18 cellular contexts compared by ENCODE assay signal in the genomic region with DNA sequence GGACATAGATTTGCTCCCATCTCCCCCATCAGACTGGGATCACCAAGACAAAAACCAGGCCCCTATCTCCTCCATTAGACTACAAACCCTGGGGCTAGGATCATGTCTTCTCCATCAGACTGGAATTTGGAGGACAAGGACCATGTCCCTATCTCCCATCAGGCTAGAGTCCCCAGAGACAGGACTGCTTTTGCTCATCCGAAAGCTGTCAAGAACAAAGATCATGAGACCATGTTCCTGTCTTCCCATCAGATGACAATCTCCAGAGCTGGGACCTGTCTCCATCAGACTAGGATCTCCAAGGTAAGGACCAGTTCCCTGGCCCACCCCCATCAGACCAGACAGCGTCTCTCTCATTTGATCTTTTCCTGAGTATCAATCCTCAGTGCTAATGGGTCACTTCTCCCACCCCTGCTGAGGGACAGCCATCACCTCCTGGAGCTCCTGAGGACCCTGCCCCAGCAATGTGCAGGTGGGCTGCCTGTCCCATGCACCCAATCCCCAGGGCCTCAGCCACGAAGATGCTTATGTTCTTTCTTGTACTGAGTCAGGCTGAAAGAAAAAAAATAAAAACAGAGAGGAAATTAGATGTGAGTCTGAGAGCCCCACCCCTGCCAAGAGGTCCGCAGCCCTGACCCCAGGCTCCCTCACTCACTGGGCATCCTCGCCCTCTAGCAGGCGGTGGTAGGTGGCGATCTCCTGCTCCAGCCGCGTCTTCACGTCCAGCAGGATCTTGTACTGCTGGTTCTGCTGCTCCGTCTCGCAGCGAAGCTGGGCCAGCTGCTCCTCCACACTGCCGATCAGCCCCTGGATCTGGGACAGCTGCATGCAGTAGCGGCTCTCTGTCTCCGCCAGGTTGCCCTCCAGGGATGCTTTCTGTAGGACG.
DNase-seq lines count a peak whose midpoint lies in the region; ATAC-seq and TF ChIP-seq lines count a peak whose summit lies in the region.
"Had no signal": no experiment of that assay in that cellular context is flagged by ENCODE, and none has a peak within 500 bp of the region (broad histone marks: within the 10 kb centered on the region; RNA-seq: fewer than 3 reads in every experiment).

No MANE protein-coding gene starts in this region.

- H3K4me1 ChIP-seq in RWPE2 (ENCODE audit: insufficient read depth, poor library complexity, severe bottlenecking) (no peaks in the 10 kb centered on the region), stomach (no peaks in the 10 kb centered on the region), osteoblast (ENCODE audit: insufficient read depth, low read length) (no peaks in the 10 kb centered on the region)

- H3K27ac ChIP-seq in RWPE2 (ENCODE audit: poor library complexity, severe bottlenecking) (no peak overlapping the region), stomach (no peak overlapping the region), osteoblast (ENCODE audit: low read depth, low read length) (no peak overlapping the region)
- H3K27ac ChIP-seq: C4-2B, KMS-11 had no signal

- no peaks in the 10 kb centered on the region for H3K79me2 ChIP-seq in osteoblast (ENCODE audit: insufficient read depth, low read length)

- H3K4me3 Mint-ChIP-seq in dendritic cell treated with granulocyte-macrophage colony-stimulating factor and Interleukin-4, amounts not matched to agents 40 ng/mL and 50 ng/mL, for 4 days, result no peak overlapping the region
- H3K4me3 Mint-ChIP-seq in nephron progenitor cell (no peak overlapping the region), HFFc6 (no peak overlapping the region)
- H3K4me3 Mint-ChIP-seq: GM23338 had no signal

- H3K27me3 ChIP-seq in RWPE2 (ENCODE audit: insufficient read depth, poor library complexity, severe bottlenecking) (no peaks in the 10 kb centered on the region), stomach (peaks cover 0 to 42% (median 0%) of the 10 kb centered on the region in 3 donors), osteoblast (ENCODE audit: insufficient read depth, low read length) (peaks cover 23% of the 10 kb centered on the region)

- H3K9me3 ChIP-seq in RWPE2 (ENCODE audit: severe bottlenecking), result no peaks in the 10 kb centered on the region
- H3K9me3 ChIP-seq in stomach, result no peaks in the 10 kb centered on the region
- no peaks in the 10 kb centered on the region for H3K9me3 ChIP-seq in osteoblast (ENCODE audit: low read depth, low read length)

- 74 to 82% (median 80%) methylated on average over 17 of the region's 17 CpGs for WGBS in stomach, 5 donors

- no peak overlapping the region for H3K4me2 ChIP-seq in osteoblast (ENCODE audit: insufficient read depth, low read length)
- H3K4me2 ChIP-seq: GM23338, KMS-11 had no signal

- DNase-seq in RWPE2 (ENCODE audit: low spot score) (peak; percentile 46), nephron progenitor cell (no peak), stomach (peak; percentile 7), HFFc6 (no peak), osteoblast (ENCODE audit: insufficient read length, low spot score, missing footprints) (no peak)
- DNase-seq in activated effector memory CD4-positive, alpha-beta T cell treated with Interleukin-2 at 50 U/mL for 16 hours, result no peak
- DNase-seq: GF-D8, NCI-H1048, NCI-H1436 treated with DMSO at 0.1 percent for 48 hours, NCI-H2029 treated with DMSO at 0.1 percent for 48 hours, NCI-H2171 treated with DMSO at 0.1 percent for 48 hours, NCI-H774, PC-3 had no signal

- no peaks in the 10 kb centered on the region for H4K20me1 ChIP-seq in osteoblast (ENCODE audit: insufficient read depth, low read length)

- H3K9me3 Mint-ChIP-seq in dendritic cell treated with granulocyte-macrophage colony-stimulating factor and Interleukin-4, amounts not matched to agents 40 ng/mL and 50 ng/mL, for 4 days, result no peaks in the 10 kb centered on the region
- H3K9me3 Mint-ChIP-seq in nephron progenitor cell, result peaks cover 11% of the 10 kb centered on the region
- H3K9me3 Mint-ChIP-seq in HFFc6, result no peaks in the 10 kb centered on the region; the same call in 1 of the 2 replicates
- H3K9me3 Mint-ChIP-seq: GM23338 had no signal

- intact Hi-C loops in dendritic cell treated with granulocyte-macrophage colony-stimulating factor and Interleukin-4, amounts not matched to agents 40 ng/mL and 50 ng/mL, for 4 days (cut with micrococcal nuclease), result no loop called here
- intact Hi-C loops in stomach (cut with DNase I; ENCODE audit: low total_unique reads), result no loop called here

- no peak for TF ChIP-seq EP300 in stomach (IDR thresholded peaks at IDR 0.05)

- H3K36me3 Mint-ChIP-seq in dendritic cell treated with granulocyte-macrophage colony-stimulating factor and Interleukin-4, amounts not matched to agents 40 ng/mL and 50 ng/mL, for 4 days (ENCODE audit: low read depth), result no peaks in the 10 kb centered on the region
- no peaks in the 10 kb centered on the region for H3K36me3 Mint-ChIP-seq in nephron progenitor cell (ENCODE audit: low read depth)
- no peaks in the 10 kb centered on the region for H3K36me3 Mint-ChIP-seq in HFFc6 (ENCODE audit: low read depth)

- no peak for ATAC-seq in RWPE2 (ENCODE audit: low read depth)
- ATAC-seq: GM23338, HCT116, PC-3 had no signal

- H3K4me3 ChIP-seq in RWPE2 (ENCODE audit: severe bottlenecking) (no peak overlapping the region), stomach (no peak overlapping the region), osteoblast (ENCODE audit: insufficient read depth, low read length) (no peak overlapping the region)
- H3K4me3 ChIP-seq: GM23338 had no signal

- H2AFZ ChIP-seq in osteoblast (ENCODE audit: low read length), result no peak overlapping the region
- H2AFZ ChIP-seq: GM23338 had no signal

- H3K36me3 ChIP-seq in RWPE2 (ENCODE audit: low read depth) (no peaks in the 10 kb centered on the region), stomach (no peaks in the 10 kb centered on the region), osteoblast (ENCODE audit: insufficient read depth, low read length) (no peaks in the 10 kb centered on the region)

- no peak for TF ChIP-seq CTCF in RWPE2 (IDR thresholded peaks at IDR 0.05; ENCODE audit: poor library complexity, severe bottlenecking)
- TF ChIP-seq CTCF in nephron progenitor cell (IDR thresholded peaks at IDR 0.05), result no peak
- TF ChIP-seq CTCF in stomach (IDR thresholded peaks at IDR 0.05), result no peak
- no peak for TF ChIP-seq CTCF in HFFc6 (IDR thresholded peaks at IDR 0.05)
- no peak for TF ChIP-seq CTCF in osteoblast (IDR thresholded peaks at IDR 0.05; ENCODE audit: extremely low read depth, low read depth, low read length)

- no peak for TF ChIP-seq POLR2A in stomach (IDR thresholded peaks at IDR 0.05)

- H3K27ac Mint-ChIP-seq in dendritic cell treated with granulocyte-macrophage colony-stimulating factor and Interleukin-4, amounts not matched to agents 40 ng/mL and 50 ng/mL, for 4 days, result peak overlapping the region; percentile 42
- peak overlapping the region; percentile 79 for H3K27ac Mint-ChIP-seq in nephron progenitor cell
- no peak overlapping the region for H3K27ac Mint-ChIP-seq in HFFc6
- H3K27ac Mint-ChIP-seq: GM23338 had no signal

- H3K4me1 Mint-ChIP-seq in dendritic cell treated with granulocyte-macrophage colony-stimulating factor and Interleukin-4, amounts not matched to agents 40 ng/mL and 50 ng/mL, for 4 days (ENCODE audit: low read depth), result peaks cover 46% of the 10 kb centered on the region
- H3K4me1 Mint-ChIP-seq in nephron progenitor cell (peaks cover 51% of the 10 kb centered on the region), HFFc6 (ENCODE audit: low read depth) (no peaks in the 10 kb centered on the region)

- peaks cover 14% of the 10 kb centered on the region for H3K27me3 Mint-ChIP-seq in dendritic cell treated with granulocyte-macrophage colony-stimulating factor and Interleukin-4, amounts not matched to agents 40 ng/mL and 50 ng/mL, for 4 days
- H3K27me3 Mint-ChIP-seq in nephron progenitor cell (ENCODE audit: low read depth, poor library complexity) (peaks cover 6% of the 10 kb centered on the region), HFFc6 (ENCODE audit: insufficient read depth) (peaks cover 27% of the 10 kb centered on the region)

Comparison
In these comparisons a context has a peak if more than half of its experiments do, and no peak if none do; other contexts are left out.
1. DNase-seq: peak in RWPE2 (single experiment) and stomach (single experiment); none in nephron progenitor cell (single experiment), HFFc6 (single experiment), osteoblast (single experiment) and activated effector memory CD4-positive, alpha-beta T cell treated with Interleukin-2 at 50 U/mL for 16 hours (single experiment).